ENCODE assay signal across 23 cellular contexts in genomic region chr3:188437921-188438320, GRCh38.
A peak's percentile ranks its signal among the peaks of the same experiment; 100 is the strongest.
DNase-seq lines count a peak whose midpoint lies in the region; ATAC-seq, FAIRE-seq and TF ChIP-seq lines count a peak whose summit lies in the region.
"Had no signal": no experiment of that assay in that cellular context is flagged by ENCODE, and none has a peak within 500 bp of the region (broad histone marks: within the 10 kb centered on the region; RNA-seq: fewer than 3 reads in every experiment).

No MANE protein-coding gene starts in this region.

- H3K4me3 Mint-ChIP-seq in natural killer cell (peak overlapping the region; percentile 25), GM23338 (no peak overlapping the region)
- H3K4me3 Mint-ChIP-seq: HFFc6, IgD-negative memory B cell had no signal

- H3K27me3 ChIP-seq in GM23248 (replicated peaks; ENCODE audit: insufficient read depth) (no peaks in the 10 kb centered on the region), bronchial epithelial cell (ENCODE audit: control insufficient read depth, insufficient read depth, low read length) (no peaks in the 10 kb centered on the region), GM23338 (ENCODE audit: insufficient read depth) (no peaks in the 10 kb centered on the region)
- H3K27me3 ChIP-seq: esophagus squamous epithelium, MG63, stomach, transverse colon had no signal

- ATAC-seq in natural killer cell (no peak), GM23338 (no peak)
- ATAC-seq: left cardiac atrium had no signal

- H3K4me2 ChIP-seq in GM23248 (ENCODE audit: unreplicated experiment) (no peak overlapping the region), GM23338 (no peak overlapping the region)

- H3K9me2 ChIP-seq in GM23248 (ENCODE audit: insufficient read depth) (no peaks in the 10 kb centered on the region; the same call in 1 of the 2 replicates), GM23338 (ENCODE audit: insufficient read depth) (no peaks in the 10 kb centered on the region)

- no peaks in the 10 kb centered on the region for H4K20me1 ChIP-seq in GM23248 (ENCODE audit: insufficient read depth)
- no peaks in the 10 kb centered on the region for H4K20me1 ChIP-seq in GM23338 (replicated peaks; ENCODE audit: insufficient read depth)

- H3F3A ChIP-seq in GM23248 (ENCODE audit: insufficient read depth) (0 out of 2 replicates have a peak, but pooled peaks cover 1% of the 10 kb centered on the region), GM23338 (replicated peaks; ENCODE audit: low read depth) (no peaks in the 10 kb centered on the region)

- no peak overlapping the region for H2AFZ ChIP-seq in GM23248
- H2AFZ ChIP-seq in GM23338 = no peak overlapping the region

- no peaks in the 10 kb centered on the region for H3K9me3 ChIP-seq in GM23248 (ENCODE audit: low read depth)
- H3K9me3 ChIP-seq: esophagus squamous epithelium, MG63, stomach, transverse colon had no signal

- H3K9ac ChIP-seq in GM23248 = no peak overlapping the region

- peaks cover 8% of the 10 kb centered on the region for H3K4me1 ChIP-seq in GM23248 (ENCODE audit: insufficient read depth)
- H3K4me1 ChIP-seq in GM23338 (ENCODE audit: insufficient read depth) = peaks cover 4% of the 10 kb centered on the region

- in situ Hi-C loops in GM23248 (cut with MboI) = no loop called here

- intact Hi-C loops in natural killer cell (cut with micrococcal nuclease) = loop anchor here (2.0 to 5.0 kb wide), 2 partner anchors 81 to 697 kb away; no protein-coding TSS in a partner anchor

- TF ChIP-seq CTCF in bronchial epithelial cell (IDR thresholded peaks at IDR 0.05; ENCODE audit: insufficient read depth, low read length, severe bottlenecking) = no peak
- no peak for TF ChIP-seq CTCF in natural killer cell (IDR thresholded peaks at IDR 0.05)
- no peak for TF ChIP-seq CTCF in GM23338 (conservative IDR thresholded peaks at IDR 0.05; ENCODE audit: low read depth in 2 of 2)

- 51 to 52% methylated on average over 2 of the region's 2 CpGs for WGBS in GM23248 (ENCODE audit: low coverage in 1 of 2, low lambda C conversion rate in 2 of 2, missing lambda C conversion rate in 2 of 2), 2 experiments

- H3K36me3 ChIP-seq in GM23248 (ENCODE audit: low read depth) (peaks cover 5% of the 10 kb centered on the region; the same call in 1 of the 2 replicates), bronchial epithelial cell (ENCODE audit: control insufficient read depth, insufficient read depth, low read length) (no peaks in the 10 kb centered on the region), GM23338 (ENCODE audit: insufficient read depth) (no peaks in the 10 kb centered on the region)
- H3K36me3 ChIP-seq: esophagus squamous epithelium, transverse colon had no signal

- DNase-seq in CD1c-positive myeloid dendritic cell (ENCODE audit: extremely low spot score) (peak; percentile 26), GM23248 (peak; percentile 25), bronchial epithelial cell (ENCODE audit: low read depth) (peak; percentile 64), natural killer cell (no peak), GM23338 (ENCODE audit: low spot score) (no peak), AG08396 (ENCODE audit: low spot score) (no peak), ecto neural progenitor cell (ENCODE audit: low spot score) (no peak)
- DNase-seq: activated CD4-positive, alpha-beta T cell treated with anti-CD3 and anti-CD28 coated beads for 1 hour; activated effector memory CD4-positive, alpha-beta T cell treated with anti-CD3 and anti-CD28 coated beads, Interleukin-2, amount 50 U/mL, for 16 hours; amygdala; esophagus squamous epithelium; HFFc6; left cardiac atrium; MG63; NCI-H1436 treated with DMSO at 0.1 percent for 48 hours; NCI-H524 treated with DMSO at 0.1 percent for 48 hours; stimulated activated CD4-positive, alpha-beta T cell treated with anti-CD3 and anti-CD28 coated beads, Interleukin-1b, Interleukin-23, amount 100 ng/mL, for 48 hours; stomach; T1000; transverse colon had no signal

- no peaks in the 10 kb centered on the region for H3K27me3 Mint-ChIP-seq in natural killer cell (ENCODE audit: low read depth in 2 of 2)
- H3K27me3 Mint-ChIP-seq in GM23338 (ENCODE audit: insufficient read depth, low read depth, poor library complexity) = peaks cover 2% of the 10 kb centered on the region
- H3K27me3 Mint-ChIP-seq: IgD-negative memory B cell, progenitor cell of endocrine pancreas had no signal

- H3K27ac Mint-ChIP-seq in natural killer cell (peak overlapping the region; percentile 92 to 95), GM23338 (no peak overlapping the region)
- H3K27ac Mint-ChIP-seq: HFFc6, progenitor cell of endocrine pancreas had no signal

- no peak overlapping the region for H3K27ac ChIP-seq in GM23248
- no peak overlapping the region for H3K27ac ChIP-seq in GM23338 (ENCODE audit: low read depth)
- H3K27ac ChIP-seq: RWPE1 had no signal

- H3K79me2 ChIP-seq in GM23248 (ENCODE audit: insufficient read depth) = peaks cover 37% of the 10 kb centered on the region
- H3K79me2 ChIP-seq in GM23338 (replicated peaks; ENCODE audit: insufficient read depth) = no peaks in the 10 kb centered on the region

- H3K4me3 ChIP-seq in GM23248 = no peak overlapping the region
- H3K4me3 ChIP-seq in bronchial epithelial cell (ENCODE audit: low read depth, low read length) = no peak overlapping the region
- H3K4me3 ChIP-seq in GM23338 = no peak overlapping the region
- H3K4me3 ChIP-seq: esophagus squamous epithelium, MG63, stomach, transverse colon had no signal

- H3K9me3 Mint-ChIP-seq in natural killer cell = no peaks in the 10 kb centered on the region
- H3K9me3 Mint-ChIP-seq in GM23338 = no peaks in the 10 kb centered on the region
- H3K9me3 Mint-ChIP-seq: HFFc6, IgD-negative memory B cell had no signal

- H3K36me3 Mint-ChIP-seq in natural killer cell (no peaks in the 10 kb centered on the region), GM23338 (ENCODE audit: low read depth) (no peaks in the 10 kb centered on the region)

- no peak for FAIRE-seq in bronchial epithelial cell (lab: Jason Lieb, UNC)

- peaks cover 55 to 60% of the 10 kb centered on the region in 2 donors for H3K4me1 Mint-ChIP-seq in natural killer cell
- H3K4me1 Mint-ChIP-seq in GM23338 = peaks cover 28% of the 10 kb centered on the region

TF ChIP-seq in GM23338, 12 proteins besides CTCF, POLR2A, EP300 and RAD21:
- TF ChIP-seq ZNF114 (CRISPR knock-in tag; IDR thresholded peaks at IDR 0.05) (no peak), ETS1 (IDR thresholded peaks at IDR 0.05) (no peak)

Comparison
In these comparisons a context has a peak if more than half of its experiments do, and no peak if none do; other contexts are left out.
1. DNase-seq: peak in CD1c-positive myeloid dendritic cell (single experiment), GM23248 (single experiment) and bronchial epithelial cell (single experiment); none in natural killer cell (single experiment), GM23338 (single experiment), AG08396 (single experiment) and ecto neural progenitor cell (single experiment).